2 cellular contexts compared by ENCODE assay signal in the genomic region with DNA sequence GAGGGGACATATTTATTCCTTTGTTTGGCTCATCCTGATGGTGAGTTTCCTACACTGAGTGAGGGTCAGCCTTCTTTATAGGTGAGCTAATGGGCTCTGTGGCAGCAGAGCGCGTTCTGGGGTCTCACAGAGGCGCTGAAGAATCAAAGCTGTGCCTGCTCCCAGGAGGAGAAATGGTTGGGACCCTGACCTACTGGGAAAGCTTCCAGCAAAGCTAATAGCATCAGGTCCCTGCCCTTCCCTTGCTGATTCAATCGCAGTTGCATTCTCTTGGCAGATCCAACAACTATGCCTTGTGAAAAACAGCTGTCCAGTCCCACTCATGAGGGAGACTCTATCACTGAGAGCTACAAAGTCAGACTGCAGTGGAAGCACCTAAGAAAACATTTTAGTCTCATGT.
TF ChIP-seq lines count a peak whose summit lies in the region.

No MANE protein-coding gene starts in this region.

TF ChIP-seq in IMR-90, 13 proteins besides CTCF, POLR2A, EP300 and RAD21:
- TF ChIP-seq BHLHE40 (IDR thresholded peaks at IDR 0.05; ENCODE audit: low read depth, low read length), result no peak
- TF ChIP-seq MXI1 (IDR thresholded peaks at IDR 0.05; ENCODE audit: borderline replicate concordance, low read depth, low read length), result no peak

TF ChIP-seq in H1, 55 proteins besides CTCF, POLR2A, EP300 and RAD21:
- TF ChIP-seq YY1 (IDR thresholded peaks at IDR 0.05; ENCODE audit: low read depth, low read length) (no peak), SIX5 (IDR thresholded peaks at IDR 0.05; ENCODE audit: low read depth, low read length) (no peak), TAF7 (optimal IDR thresholded peaks at IDR 0.05; ENCODE audit: borderline replicate concordance, low read depth, low read length) (no peak)
